1 cellular context compared by ENCODE assay signal in genomic region chr4:112939901-112940300, GRCh38.
TF ChIP-seq lines count a peak whose summit lies in the region.

No MANE protein-coding gene starts in this region.

TF ChIP-seq in SK-N-SH treated with all-trans-retinoic acid at 6 μM for 48 hours, 23 proteins besides CTCF, POLR2A, EP300 and RAD21 (continued from another document):
- TF ChIP-seq BACH2 (CRISPR knock-in tag; IDR thresholded peaks at IDR 0.05; ENCODE audit: borderline replicate concordance) (no peak), ESRRG (CRISPR knock-in tag; IDR thresholded peaks at IDR 0.05) (no peak), GLIS3 (CRISPR knock-in tag; IDR thresholded peaks at IDR 0.05) (no peak), OSR1 (CRISPR knock-in tag; IDR thresholded peaks at IDR 0.05) (no peak), ISL1 (CRISPR knock-in tag; IDR thresholded peaks at IDR 0.05) (no peak), ZNF70 (CRISPR knock-in tag; IDR thresholded peaks at IDR 0.05) (no peak)
